1 cellular context compared by ENCODE assay signal in genomic region chr21:33761104-33762036, GRCh38.
A peak's percentile ranks its signal among the peaks of the same experiment; 100 is the strongest.
TF ChIP-seq lines count a peak whose summit lies in the region.

No MANE protein-coding gene starts in this region.

TF ChIP-seq in HEK293, 187 proteins besides CTCF, POLR2A, EP300 and RAD21 (continued from another document and continues in another):
- TF ChIP-seq PRDM2 (tag by site-specific recombination; IDR thresholded peaks at IDR 0.05; ENCODE audit: borderline replicate concordance) (no peak), ZFP41 (tag by site-specific recombination; IDR thresholded peaks at IDR 0.05; ENCODE audit: borderline replicate concordance) (no peak), HOXA7 (CRISPR knock-in tag; IDR thresholded peaks at IDR 0.05; ENCODE audit: borderline replicate concordance) (no peak), ZBTB26 (tag by site-specific recombination; optimal IDR thresholded peaks at IDR 0.05) (no peak), ZIC2 (tag by site-specific recombination; IDR thresholded peaks at IDR 0.05) (no peak), ZXDB (tag by site-specific recombination; IDR thresholded peaks at IDR 0.05) (peak; percentile 98), ZNF558 (tag by site-specific recombination; IDR thresholded peaks at IDR 0.05) (peak; percentile 79), ZNF785 (tag by site-specific recombination; IDR thresholded peaks at IDR 0.05) (no peak), ZNF704 (tag by site-specific recombination; IDR thresholded peaks at IDR 0.05) (no peak), HIC1 (tag by site-specific recombination; IDR thresholded peaks at IDR 0.05) (no peak), ZNF280D (tag by site-specific recombination; IDR thresholded peaks at IDR 0.05) (no peak), ZBTB6 (tag by site-specific recombination; IDR thresholded peaks at IDR 0.05) (no peak; the same call in 1 of the 2 replicates), KLF10 (tag by site-specific recombination; IDR thresholded peaks at IDR 0.05) (peak; percentile 85), PATZ1 (tag by site-specific recombination; IDR thresholded peaks at IDR 0.05) (peak; percentile 80), MYNN (tag by site-specific recombination; IDR thresholded peaks at IDR 0.05; ENCODE audit: borderline replicate concordance) (no peak), ZNF16 (tag by site-specific recombination; IDR thresholded peaks at IDR 0.05; ENCODE audit: low read depth) (no peak), ZNF707 (tag by site-specific recombination; IDR thresholded peaks at IDR 0.05) (peak; percentile 67), ZNF501 (tag by site-specific recombination; IDR thresholded peaks at IDR 0.05) (no peak), ZNF26 (tag by site-specific recombination; IDR thresholded peaks at IDR 0.05) (no peak), ZNF692 (tag by site-specific recombination; IDR thresholded peaks at IDR 0.05) (peak; percentile 88), ZNF148 (tag by site-specific recombination; IDR thresholded peaks at IDR 0.05; ENCODE audit: borderline replicate concordance) (no peak), ZNF560 (tag by site-specific recombination; IDR thresholded peaks at IDR 0.05; ENCODE audit: borderline replicate concordance) (no peak), ZNF266 (tag by site-specific recombination; IDR thresholded peaks at IDR 0.05; ENCODE audit: low read depth) (no peak), ZNF664 (tag by site-specific recombination; IDR thresholded peaks at IDR 0.05) (no peak), HOXC10 (CRISPR knock-in tag; IDR thresholded peaks at IDR 0.05) (no peak), ZNF133 (tag by site-specific recombination; IDR thresholded peaks at IDR 0.05) (no peak), ZNF621 (tag by site-specific recombination; IDR thresholded peaks at IDR 0.05) (no peak), KLF9 (tag by site-specific recombination; IDR thresholded peaks at IDR 0.05; ENCODE audit: low read depth) (no peak; the same call in 1 of the 2 replicates), YY2 (tag by site-specific recombination; IDR thresholded peaks at IDR 0.05) (no peak), ZBTB20 (tag by site-specific recombination; IDR thresholded peaks at IDR 0.05) (peak; percentile 53), ZBTB7A (tag by site-specific recombination; IDR thresholded peaks at IDR 0.05; ENCODE audit: low read depth) (no peak)
